8 cellular contexts compared by ENCODE assay signal in the genomic region with DNA sequence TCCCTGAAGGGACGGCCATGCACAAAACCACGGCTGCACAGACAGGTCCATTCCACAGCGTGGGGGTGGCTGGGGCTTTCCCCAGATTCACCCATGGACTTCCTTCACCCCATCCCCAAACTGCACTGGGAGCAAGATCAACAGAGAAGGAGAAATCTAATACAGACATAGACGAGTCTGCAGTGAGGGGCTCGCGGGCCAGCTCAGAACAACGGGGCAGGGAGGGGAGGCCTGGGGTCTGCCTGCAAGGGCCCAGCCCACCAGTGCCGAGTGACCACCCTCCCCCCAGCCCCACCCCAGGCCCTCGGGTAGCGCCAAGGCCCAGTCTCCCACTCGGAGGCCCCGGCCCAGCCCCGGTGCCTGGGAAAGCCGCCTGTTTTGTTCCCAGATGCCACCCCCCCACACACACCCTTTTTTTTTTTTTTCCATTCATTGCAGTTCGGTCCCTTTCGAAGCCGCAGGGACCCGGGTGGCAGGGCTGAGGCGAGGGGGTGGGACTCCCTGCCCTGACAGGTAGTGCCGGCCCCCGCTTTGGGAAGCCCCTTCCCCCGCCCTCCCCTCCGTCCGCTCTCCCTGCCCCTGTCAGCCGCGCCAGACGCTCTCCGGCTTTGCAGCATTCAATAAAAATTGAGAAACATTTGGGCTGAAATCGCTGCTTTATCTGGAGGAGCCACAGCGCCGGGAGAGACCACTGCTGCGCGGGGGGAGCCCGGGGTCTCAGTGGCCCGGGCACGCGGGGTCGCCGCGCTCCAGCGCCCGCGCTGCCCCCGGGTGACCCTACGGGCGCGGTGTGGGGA. TPM values are rescaled to one million over a fixed set of nuclear protein-coding genes. Genes with fewer than 3 reads are reported as not detected.
A peak's percentile ranks its signal among the peaks of the same experiment; 100 is the strongest.
DNase-seq lines count a peak whose midpoint lies in the region; ATAC-seq, FAIRE-seq and TF ChIP-seq lines count a peak whose summit lies in the region.

No MANE protein-coding gene starts in this region.

- H3K27me3 Mint-ChIP-seq in T-helper 1 cell treated with Interleukin-12 subunit alpha and Interleukin-12 subunit beta and Interleukin-4 antibody, amounts not matched to agents 30 μg/mL and 1 μg/mL, for 36 hours (ENCODE audit: low read depth), result peaks cover 61% of the 10 kb centered on the region
- peaks cover 52% of the 10 kb centered on the region for H3K27me3 Mint-ChIP-seq in activated T-helper 1 cell treated with anti-CD3 and anti-CD28 coated beads, Interleukin-12 subunit alpha, Interleukin-12 subunit beta, Interleukin-2, Interleukin-4 antibody, amounts not matched to agents 30 ng/mL and 10 ng/mL and 1 ng/mL, durations not matched to agents 14 hours and 24 hours and 36 hours (ENCODE audit: insufficient read depth)
- H3K27me3 Mint-ChIP-seq in glutamatergic neuron (ENCODE audit: unreplicated experiment) (peaks cover 8% of the 10 kb centered on the region), osteocyte (ENCODE audit: unreplicated experiment) (no peaks in the 10 kb centered on the region)

- no peak for TF ChIP-seq CTCF in glutamatergic neuron (IDR thresholded peaks at IDR 0.05; ENCODE audit: partially characterized antibody, unreplicated experiment)
- no peak for TF ChIP-seq CTCF in osteocyte (IDR thresholded peaks at IDR 0.05)

- TF ChIP-seq POLR2A in GM12891 (IDR thresholded peaks at IDR 0.05; ENCODE audit: low read depth, low read length), result no peak

- DNase-seq in T-helper 1 cell (no peak), NCI-H2171 (lab: John Stamatoyannopoulos, UW) (peak; percentile 56), glutamatergic neuron (peak; percentile 80), osteocyte (ENCODE audit: extremely low spot score, unreplicated experiment) (no peak), GM12891 (ENCODE audit: insufficient read length, low spot score) (no peak)
- DNase-seq in activated T-helper 1 cell treated with anti-CD3 and anti-CD28 coated beads, Interleukin-12 subunit alpha, Interleukin-12 subunit beta, Interleukin-2, Interleukin-4 antibody, amounts not matched to agents 30 ng/mL and 10 ng/mL and 1 ng/mL, durations not matched to agents 14 hours and 24 hours and 36 hours (ENCODE audit: low spot score), result no peak

- H3K9me3 Mint-ChIP-seq in T-helper 1 cell treated with Interleukin-12 subunit alpha and Interleukin-12 subunit beta and Interleukin-4 antibody, amounts not matched to agents 30 μg/mL and 1 μg/mL, for 36 hours, result no peaks in the 10 kb centered on the region
- H3K9me3 Mint-ChIP-seq in activated T-helper 1 cell treated with anti-CD3 and anti-CD28 coated beads, Interleukin-12 subunit alpha, Interleukin-12 subunit beta, Interleukin-2, Interleukin-4 antibody, amounts not matched to agents 30 ng/mL and 10 ng/mL and 1 ng/mL, durations not matched to agents 14 hours and 24 hours and 36 hours, result no peaks in the 10 kb centered on the region
- peaks cover 10% of the 10 kb centered on the region for H3K9me3 Mint-ChIP-seq in glutamatergic neuron (ENCODE audit: unreplicated experiment)
- no peaks in the 10 kb centered on the region for H3K9me3 Mint-ChIP-seq in osteocyte (ENCODE audit: unreplicated experiment)

- H3K4me1 Mint-ChIP-seq in T-helper 1 cell treated with Interleukin-12 subunit alpha and Interleukin-12 subunit beta and Interleukin-4 antibody, amounts not matched to agents 30 μg/mL and 1 μg/mL, for 36 hours (ENCODE audit: low read depth), result peaks cover 1% of the 10 kb centered on the region
- H3K4me1 Mint-ChIP-seq in activated T-helper 1 cell treated with anti-CD3 and anti-CD28 coated beads, Interleukin-12 subunit alpha, Interleukin-12 subunit beta, Interleukin-2, Interleukin-4 antibody, amounts not matched to agents 30 ng/mL and 10 ng/mL and 1 ng/mL, durations not matched to agents 14 hours and 24 hours and 36 hours (ENCODE audit: low read depth), result no peaks in the 10 kb centered on the region
- peaks cover 23% of the 10 kb centered on the region for H3K4me1 Mint-ChIP-seq in glutamatergic neuron (ENCODE audit: low read depth, unreplicated experiment)
- H3K4me1 Mint-ChIP-seq in osteocyte (ENCODE audit: unreplicated experiment), result peaks cover 21% of the 10 kb centered on the region

- no peak overlapping the region for H3K27ac Mint-ChIP-seq in T-helper 1 cell treated with Interleukin-12 subunit alpha and Interleukin-12 subunit beta and Interleukin-4 antibody, amounts not matched to agents 30 μg/mL and 1 μg/mL, for 36 hours
- no peak overlapping the region for H3K27ac Mint-ChIP-seq in activated T-helper 1 cell treated with anti-CD3 and anti-CD28 coated beads, Interleukin-12 subunit alpha, Interleukin-12 subunit beta, Interleukin-2, Interleukin-4 antibody, amounts not matched to agents 30 ng/mL and 10 ng/mL and 1 ng/mL, durations not matched to agents 14 hours and 24 hours and 36 hours
- peak overlapping the region; percentile 78 for H3K27ac Mint-ChIP-seq in glutamatergic neuron (ENCODE audit: unreplicated experiment)
- no peak overlapping the region for H3K27ac Mint-ChIP-seq in osteocyte (ENCODE audit: unreplicated experiment)

- H3K4me3 Mint-ChIP-seq in T-helper 1 cell treated with Interleukin-12 subunit alpha and Interleukin-12 subunit beta and Interleukin-4 antibody, amounts not matched to agents 30 μg/mL and 1 μg/mL, for 36 hours, result peak overlapping the region; percentile 40
- H3K4me3 Mint-ChIP-seq in activated T-helper 1 cell treated with anti-CD3 and anti-CD28 coated beads, Interleukin-12 subunit alpha, Interleukin-12 subunit beta, Interleukin-2, Interleukin-4 antibody, amounts not matched to agents 30 ng/mL and 10 ng/mL and 1 ng/mL, durations not matched to agents 14 hours and 24 hours and 36 hours, result peak overlapping the region; percentile 56
- peak overlapping the region; percentile 83 for H3K4me3 Mint-ChIP-seq in glutamatergic neuron (ENCODE audit: unreplicated experiment)
- peak overlapping the region; percentile 64 for H3K4me3 Mint-ChIP-seq in osteocyte (ENCODE audit: unreplicated experiment)

- H3K36me3 Mint-ChIP-seq in T-helper 1 cell treated with Interleukin-12 subunit alpha and Interleukin-12 subunit beta and Interleukin-4 antibody, amounts not matched to agents 30 μg/mL and 1 μg/mL, for 36 hours (ENCODE audit: low read depth), result peaks cover 2% of the 10 kb centered on the region
- no peaks in the 10 kb centered on the region for H3K36me3 Mint-ChIP-seq in activated T-helper 1 cell treated with anti-CD3 and anti-CD28 coated beads, Interleukin-12 subunit alpha, Interleukin-12 subunit beta, Interleukin-2, Interleukin-4 antibody, amounts not matched to agents 30 ng/mL and 10 ng/mL and 1 ng/mL, durations not matched to agents 14 hours and 24 hours and 36 hours (ENCODE audit: low read depth)
- H3K36me3 Mint-ChIP-seq in glutamatergic neuron (ENCODE audit: unreplicated experiment), result no peaks in the 10 kb centered on the region
- no peaks in the 10 kb centered on the region for H3K36me3 Mint-ChIP-seq in osteocyte (ENCODE audit: unreplicated experiment)

- ATAC-seq in GM19023 (IDR thresholded peaks at IDR 0.05; ENCODE audit: unreplicated experiment), result no peak

- FAIRE-seq in GM12891 (lab: Jason Lieb, UNC), result no peak

- intact Hi-C loops in activated T-helper 1 cell treated with anti-CD3 and anti-CD28 coated beads, Interleukin-12 subunit alpha, Interleukin-12 subunit beta, Interleukin-2, Interleukin-4 antibody, amounts not matched to agents 30 ng/mL and 10 ng/mL and 1 ng/mL, durations not matched to agents 14 hours and 24 hours and 36 hours (cut with micrococcal nuclease), result no loop called here

TF ChIP-seq in GM12891, 5 proteins besides CTCF, POLR2A, EP300 and RAD21:
- no peak for TF ChIP-seq TAF1 (IDR thresholded peaks at IDR 0.05; ENCODE audit: low read depth, low read length)
- TF ChIP-seq POU2F2 (IDR thresholded peaks at IDR 0.05; ENCODE audit: low read depth, low read length), result no peak
- TF ChIP-seq POLR2AphosphoS5 (IDR thresholded peaks at IDR 0.05; ENCODE audit: low read depth, low read length), result no peak
- no peak for TF ChIP-seq SPI1 (IDR thresholded peaks at IDR 0.05; ENCODE audit: low read depth, low read length)
- TF ChIP-seq PAX5 (IDR thresholded peaks at IDR 0.05; ENCODE audit: insufficient read depth, low read length, severe bottlenecking), result no peak
TF ChIP-seq in GM12891: peak in this region for 0.

RNA-seq across cellular contexts. Expression of a gene that starts 0.6 kb away (rescaled TPM):
- total RNA-seq in activated T-helper 1 cell treated with anti-CD3 and anti-CD28 coated beads, Interleukin-12 subunit alpha, Interleukin-12 subunit beta, Interleukin-2, Interleukin-4 antibody, amounts not matched to agents 30 ng/mL and 10 ng/mL and 1 ng/mL, durations not matched to agents 14 hours and 24 hours and 36 hours, result not detected in 2 replicates
- total RNA-seq in glutamatergic neuron (ENCODE audit: unreplicated experiment), result 93.0 TPM
- 32.5 and 33.6 TPM in 2 replicates for total RNA-seq in osteocyte
- polyA plus RNA-seq in GM12891 (2012; ENCODE audit: low read depth, missing spikeins), result not detected

RNA-seq across cellular contexts. Expression of a gene that starts 57.1 kb away (rescaled TPM):
- total RNA-seq in activated T-helper 1 cell treated with anti-CD3 and anti-CD28 coated beads, Interleukin-12 subunit alpha, Interleukin-12 subunit beta, Interleukin-2, Interleukin-4 antibody, amounts not matched to agents 30 ng/mL and 10 ng/mL and 1 ng/mL, durations not matched to agents 14 hours and 24 hours and 36 hours, result not detected in 2 replicates
- total RNA-seq in glutamatergic neuron (ENCODE audit: unreplicated experiment) (not detected), osteocyte (not detected in 2 replicates)
- polyA plus RNA-seq in GM12891 (2012; ENCODE audit: low read depth, missing spikeins), result not detected

Comparison
In these comparisons a context has a peak if more than half of its experiments do, and no peak if none do; other contexts are left out.
1. DNase-seq: peak in NCI-H2171 (single experiment) and glutamatergic neuron (single experiment); none in T-helper 1 cell (0 of 5), activated T-helper 1 cell treated with anti-CD3 and anti-CD28 coated beads, Interleukin-12 subunit alpha, Interleukin-12 subunit beta, Interleukin-2, Interleukin-4 antibody, amounts not matched to agents 30 ng/mL and 10 ng/mL and 1 ng/mL, durations not matched to agents 14 hours and 24 hours and 36 hours (single experiment), osteocyte (single experiment) and GM12891 (single experiment).
2. RNA of a gene that starts 0.6 kb away (total RNA-seq): 93.0 TPM in glutamatergic neuron (single experiment) and 32.5 to 33.6 TPM in osteocyte; not detected in activated T-helper 1 cell treated with anti-CD3 and anti-CD28 coated beads, Interleukin-12 subunit alpha, Interleukin-12 subunit beta, Interleukin-2, Interleukin-4 antibody, amounts not matched to agents 30 ng/mL and 10 ng/mL and 1 ng/mL, durations not matched to agents 14 hours and 24 hours and 36 hours; every median in the first group is over 10 times any median in the second.
3. Peak in every context shown above with its lines, with median percentiles within 50 percentile points of each other: H3K4me3 Mint-ChIP-seq.